Comparison of ENCODE assay signal across 1 cellular context in genomic region chr7:158976849-158977593, GRCh38.
A peak's percentile ranks its signal among the peaks of the same experiment; 100 is the strongest.
TF ChIP-seq lines count a peak whose summit lies in the region.

No MANE protein-coding gene starts in this region.

TF ChIP-seq in HepG2, 621 proteins besides CTCF, POLR2A, EP300 and RAD21 (continued from another document and continues in another):
- TF ChIP-seq ARID3A (IDR thresholded peaks at IDR 0.05; ENCODE audit: low read depth, low read length) (peak; percentile 32; the same call in 1 of the 2 replicates), ARID5B (CRISPR knock-in tag; IDR thresholded peaks at IDR 0.05) (peak; percentile 39), MZF1 (CRISPR knock-in tag; IDR thresholded peaks at IDR 0.05; ENCODE audit: borderline replicate concordance) (peak; percentile 54; the same call in 1 of the 2 replicates), ZNF563 (CRISPR knock-in tag; IDR thresholded peaks at IDR 0.05) (0 out of 2 replicates have a peak, but pooled peaks have one; percentile 30), HDAC2 (CRISPR knock-in tag; IDR thresholded peaks at IDR 0.05) (peak; percentile 35; the same call in 1 of the 2 replicates), HOXA3 (CRISPR knock-in tag; IDR thresholded peaks at IDR 0.05) (peak; percentile 30; the same call in 1 of the 2 replicates), MEIS1 (CRISPR knock-in tag; IDR thresholded peaks at IDR 0.05; ENCODE audit: borderline replicate concordance) (0 out of 2 replicates have a peak, but pooled peaks have one; percentile 56), NFKB2 (CRISPR knock-in tag; IDR thresholded peaks at IDR 0.05; ENCODE audit: borderline replicate concordance) (0 out of 2 replicates have a peak, but pooled peaks have one; percentile 4), XRCC5 (optimal IDR thresholded peaks at IDR 0.05; ENCODE audit: low read length) (peak; percentile 12), FOXK2 (IDR thresholded peaks at IDR 0.05) (no peak), NR2F2 (IDR thresholded peaks at IDR 0.05; ENCODE audit: borderline replicate concordance, low read depth) (no peak), HES4 (CRISPR knock-in tag; IDR thresholded peaks at IDR 0.05; ENCODE audit: borderline replicate concordance) (no peak), ZBTB21 (CRISPR knock-in tag; IDR thresholded peaks at IDR 0.05) (peak; percentile 84), HDAC1 (CRISPR knock-in tag; IDR thresholded peaks at IDR 0.05) (0 out of 2 replicates have a peak, but pooled peaks have one; percentile 14), SMC3 (IDR thresholded peaks at IDR 0.05; ENCODE audit: low read length) (peak; percentile 86), MIER3 (CRISPR knock-in tag; IDR thresholded peaks at IDR 0.05; ENCODE audit: borderline replicate concordance) (peak; percentile 44; the same call in 1 of the 2 replicates), ZNF331 (CRISPR knock-in tag; IDR thresholded peaks at IDR 0.05) (peak; percentile 23; the same call in 1 of the 2 replicates), ZNF501 (CRISPR knock-in tag; IDR thresholded peaks at IDR 0.05) (no peak), TFE3 (CRISPR knock-in tag; IDR thresholded peaks at IDR 0.05) (no peak), NFYB (CRISPR knock-in tag; IDR thresholded peaks at IDR 0.05) (no peak), ZNF333 (CRISPR knock-in tag; IDR thresholded peaks at IDR 0.05; ENCODE audit: borderline replicate concordance) (no peak), HOXA7 (CRISPR knock-in tag; IDR thresholded peaks at IDR 0.05) (no peak), ATF2 (CRISPR knock-in tag; IDR thresholded peaks at IDR 0.05) (no peak), ZNF234 (CRISPR knock-in tag; conservative IDR thresholded peaks at IDR 0.05) (no peak), NCOA2 (CRISPR knock-in tag; IDR thresholded peaks at IDR 0.05) (0 out of 2 replicates have a peak, but pooled peaks have one; percentile 22), CREB1 (IDR thresholded peaks at IDR 0.05) (peak; percentile 68), CREB1 (CRISPR knock-in tag; IDR thresholded peaks at IDR 0.05) (peak; percentile 75), ZFP62 (CRISPR knock-in tag; IDR thresholded peaks at IDR 0.05) (no peak), GFI1 (CRISPR knock-in tag; IDR thresholded peaks at IDR 0.05; ENCODE audit: borderline replicate concordance) (no peak), ZNF788 (CRISPR knock-in tag; IDR thresholded peaks at IDR 0.05; ENCODE audit: borderline replicate concordance) (no peak; the same call in 1 of the 2 replicates), ZBED4 (CRISPR knock-in tag; IDR thresholded peaks at IDR 0.05; ENCODE audit: borderline replicate concordance) (0 out of 2 replicates have a peak, but pooled peaks have one; percentile 19), PPARG (CRISPR knock-in tag; conservative IDR thresholded peaks at IDR 0.05) (no peak)
- TF ChIP-seq, protein P1, sequence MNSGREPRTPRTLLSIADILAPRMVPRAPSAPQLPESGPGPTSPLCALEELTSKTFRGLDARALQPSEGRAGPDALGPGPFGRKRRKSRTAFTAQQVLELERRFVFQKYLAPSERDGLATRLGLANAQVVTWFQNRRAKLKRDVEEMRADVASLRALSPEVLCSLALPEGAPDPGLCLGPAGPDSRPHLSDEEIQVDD (CRISPR knock-in tag; IDR thresholded peaks at IDR 0.05; ENCODE audit: borderline replicate concordance) = no peak
- TF ChIP-seq, protein P2, sequence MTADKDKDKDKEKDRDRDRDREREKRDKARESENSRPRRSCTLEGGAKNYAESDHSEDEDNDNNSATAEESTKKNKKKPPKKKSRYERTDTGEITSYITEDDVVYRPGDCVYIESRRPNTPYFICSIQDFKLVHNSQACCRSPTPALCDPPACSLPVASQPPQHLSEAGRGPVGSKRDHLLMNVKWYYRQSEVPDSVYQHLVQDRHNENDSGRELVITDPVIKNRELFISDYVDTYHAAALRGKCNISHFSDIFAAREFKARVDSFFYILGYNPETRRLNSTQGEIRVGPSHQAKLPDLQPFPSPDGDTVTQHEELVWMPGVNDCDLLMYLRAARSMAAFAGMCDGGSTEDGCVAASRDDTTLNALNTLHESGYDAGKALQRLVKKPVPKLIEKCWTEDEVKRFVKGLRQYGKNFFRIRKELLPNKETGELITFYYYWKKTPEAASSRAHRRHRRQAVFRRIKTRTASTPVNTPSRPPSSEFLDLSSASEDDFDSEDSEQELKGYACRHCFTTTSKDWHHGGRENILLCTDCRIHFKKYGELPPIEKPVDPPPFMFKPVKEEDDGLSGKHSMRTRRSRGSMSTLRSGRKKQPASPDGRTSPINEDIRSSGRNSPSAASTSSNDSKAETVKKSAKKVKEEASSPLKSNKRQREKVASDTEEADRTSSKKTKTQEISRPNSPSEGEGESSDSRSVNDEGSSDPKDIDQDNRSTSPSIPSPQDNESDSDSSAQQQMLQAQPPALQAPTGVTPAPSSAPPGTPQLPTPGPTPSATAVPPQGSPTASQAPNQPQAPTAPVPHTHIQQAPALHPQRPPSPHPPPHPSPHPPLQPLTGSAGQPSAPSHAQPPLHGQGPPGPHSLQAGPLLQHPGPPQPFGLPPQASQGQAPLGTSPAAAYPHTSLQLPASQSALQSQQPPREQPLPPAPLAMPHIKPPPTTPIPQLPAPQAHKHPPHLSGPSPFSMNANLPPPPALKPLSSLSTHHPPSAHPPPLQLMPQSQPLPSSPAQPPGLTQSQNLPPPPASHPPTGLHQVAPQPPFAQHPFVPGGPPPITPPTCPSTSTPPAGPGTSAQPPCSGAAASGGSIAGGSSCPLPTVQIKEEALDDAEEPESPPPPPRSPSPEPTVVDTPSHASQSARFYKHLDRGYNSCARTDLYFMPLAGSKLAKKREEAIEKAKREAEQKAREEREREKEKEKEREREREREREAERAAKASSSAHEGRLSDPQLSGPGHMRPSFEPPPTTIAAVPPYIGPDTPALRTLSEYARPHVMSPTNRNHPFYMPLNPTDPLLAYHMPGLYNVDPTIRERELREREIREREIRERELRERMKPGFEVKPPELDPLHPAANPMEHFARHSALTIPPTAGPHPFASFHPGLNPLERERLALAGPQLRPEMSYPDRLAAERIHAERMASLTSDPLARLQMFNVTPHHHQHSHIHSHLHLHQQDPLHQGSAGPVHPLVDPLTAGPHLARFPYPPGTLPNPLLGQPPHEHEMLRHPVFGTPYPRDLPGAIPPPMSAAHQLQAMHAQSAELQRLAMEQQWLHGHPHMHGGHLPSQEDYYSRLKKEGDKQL (CRISPR knock-in tag; IDR thresholded peaks at IDR 0.05; ENCODE audit: low read depth) = no peak
- TF ChIP-seq, protein P3, sequence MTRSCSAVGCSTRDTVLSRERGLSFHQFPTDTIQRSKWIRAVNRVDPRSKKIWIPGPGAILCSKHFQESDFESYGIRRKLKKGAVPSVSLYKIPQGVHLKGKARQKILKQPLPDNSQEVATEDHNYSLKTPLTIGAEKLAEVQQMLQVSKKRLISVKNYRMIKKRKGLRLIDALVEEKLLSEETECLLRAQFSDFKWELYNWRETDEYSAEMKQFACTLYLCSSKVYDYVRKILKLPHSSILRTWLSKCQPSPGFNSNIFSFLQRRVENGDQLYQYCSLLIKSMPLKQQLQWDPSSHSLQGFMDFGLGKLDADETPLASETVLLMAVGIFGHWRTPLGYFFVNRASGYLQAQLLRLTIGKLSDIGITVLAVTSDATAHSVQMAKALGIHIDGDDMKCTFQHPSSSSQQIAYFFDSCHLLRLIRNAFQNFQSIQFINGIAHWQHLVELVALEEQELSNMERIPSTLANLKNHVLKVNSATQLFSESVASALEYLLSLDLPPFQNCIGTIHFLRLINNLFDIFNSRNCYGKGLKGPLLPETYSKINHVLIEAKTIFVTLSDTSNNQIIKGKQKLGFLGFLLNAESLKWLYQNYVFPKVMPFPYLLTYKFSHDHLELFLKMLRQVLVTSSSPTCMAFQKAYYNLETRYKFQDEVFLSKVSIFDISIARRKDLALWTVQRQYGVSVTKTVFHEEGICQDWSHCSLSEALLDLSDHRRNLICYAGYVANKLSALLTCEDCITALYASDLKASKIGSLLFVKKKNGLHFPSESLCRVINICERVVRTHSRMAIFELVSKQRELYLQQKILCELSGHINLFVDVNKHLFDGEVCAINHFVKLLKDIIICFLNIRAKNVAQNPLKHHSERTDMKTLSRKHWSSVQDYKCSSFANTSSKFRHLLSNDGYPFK (CRISPR knock-in tag; IDR thresholded peaks at IDR 0.05; ENCODE audit: borderline replicate concordance) = 0 out of 2 replicates have a peak, but pooled peaks have one; percentile 11
